23 cellular contexts compared by ENCODE assay signal in the genomic region with DNA sequence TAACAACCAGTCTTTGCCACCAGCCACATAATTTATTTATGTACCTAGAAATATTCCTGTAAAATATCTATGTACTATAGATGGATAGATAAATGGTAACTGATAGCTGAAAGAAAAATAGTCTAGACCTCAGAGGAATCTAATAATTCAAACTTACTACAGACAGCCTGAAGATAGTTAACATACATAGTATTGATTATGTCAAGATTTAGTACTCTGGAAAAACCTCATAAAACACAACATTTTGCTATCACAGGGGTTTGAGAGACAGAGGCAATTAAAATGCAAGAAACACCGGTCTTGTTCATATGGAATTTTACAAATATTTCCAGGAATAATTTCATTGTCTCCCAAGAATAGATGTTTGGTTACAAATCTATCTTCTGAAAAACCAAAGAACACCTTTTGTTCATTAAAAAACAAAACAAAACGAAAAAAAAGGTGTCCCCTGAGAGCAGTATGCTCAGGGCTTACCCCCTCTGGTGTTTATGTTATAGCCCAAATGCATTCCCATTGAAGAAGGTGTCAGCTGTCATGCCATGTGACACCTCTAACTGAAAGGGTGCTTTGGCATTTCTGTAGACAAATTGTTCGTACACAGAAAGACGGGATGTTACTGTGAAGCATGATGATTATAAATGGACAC.
"Had no signal": no experiment of that assay in that cellular context is flagged by ENCODE, and none has a peak within 500 bp of the region (broad histone marks: within the 10 kb centered on the region; RNA-seq: fewer than 3 reads in every experiment).

No MANE protein-coding gene starts in this region.

- DNase-seq: dorsolateral prefrontal cortex; effector CD4-positive, alpha-beta T cell; hypothalamus; immature natural killer cell; islet precursor cell; left colon; left ventricle myocardium inferior; lower lobe of right lung; naive thymus-derived CD8-positive, alpha-beta T cell; nephron progenitor cell; stimulated activated CD4-positive, alpha-beta T cell treated with anti-CD3 and anti-CD28 coated beads, Interleukin-12 subunit alpha, Interleukin-12 subunit beta, amount 100 ng/mL, for 4 hours; stimulated activated CD4-positive, alpha-beta T cell treated with anti-CD3 and anti-CD28 coated beads, Interleukin-1b, Interleukin-23, amount 100 ng/mL, for 48 hours; stimulated activated CD4-positive, alpha-beta T cell treated with anti-CD3 and anti-CD28 coated beads, Interleukin-4, amount 100 ng/mL, for 1 hour; stimulated activated CD8-positive, alpha-beta memory T cell treated with anti-CD3 and anti-CD28 coated beads, Interleukin-4, amount 100 ng/mL, for 48 hours; stimulated activated naive CD4-positive, alpha-beta T cell; stomach; thyroid gland; trophoblast cell had no signal

- H3K4me3 ChIP-seq: dorsolateral prefrontal cortex, left ventricle myocardium inferior, lower lobe of right lung, prostate gland, right atrium auricular region, smooth muscle cell, stomach, thyroid gland had no signal

- H3K4me1 Mint-ChIP-seq: immature natural killer cell; naive thymus-derived CD8-positive, alpha-beta T cell had no signal

- H3K27me3 ChIP-seq: dorsolateral prefrontal cortex, right atrium auricular region, stomach, thyroid gland had no signal

- H3K9ac ChIP-seq: parathyroid adenoma had no signal

- H3K4me3 Mint-ChIP-seq: immature natural killer cell; naive thymus-derived CD8-positive, alpha-beta T cell; nephron progenitor cell had no signal

- H3K4me2 ChIP-seq: smooth muscle cell had no signal

- H2AFZ ChIP-seq: parathyroid adenoma had no signal

- H3K4me1 ChIP-seq: left ventricle myocardium inferior, lower lobe of right lung, parathyroid adenoma, prostate gland, right atrium auricular region, stomach, thyroid gland had no signal

- ATAC-seq: left colon; lower lobe of right lung; naive thymus-derived CD8-positive, alpha-beta T cell; sciatic nerve had no signal

- H3K9me3 ChIP-seq: left ventricle myocardium inferior, lower lobe of right lung, prostate gland, right atrium auricular region, stomach, thyroid gland had no signal

- H3K36me3 Mint-ChIP-seq: immature natural killer cell; naive thymus-derived CD8-positive, alpha-beta T cell had no signal

- H3K9me3 Mint-ChIP-seq: naive thymus-derived CD8-positive, alpha-beta T cell; nephron progenitor cell had no signal

- H3K27ac ChIP-seq: dorsolateral prefrontal cortex, left ventricle myocardium inferior, lower lobe of right lung, parathyroid adenoma, prostate gland, right atrium auricular region, stomach, thyroid gland had no signal

- H3K27ac Mint-ChIP-seq: immature natural killer cell; naive thymus-derived CD8-positive, alpha-beta T cell; nephron progenitor cell had no signal

- H3K36me3 ChIP-seq: left ventricle myocardium inferior, lower lobe of right lung, prostate gland, right atrium auricular region, stomach, thyroid gland had no signal
